In genomic region chr20:37914672-37915433, GRCh38 we compare ENCODE assay signal across 1 cellular context.
TF ChIP-seq lines count a peak whose summit lies in the region.

No MANE protein-coding gene starts in this region.

TF ChIP-seq in HepG2, 621 proteins besides CTCF, POLR2A, EP300 and RAD21 (continued from another document and continues in another):
- TF ChIP-seq, protein P1, sequence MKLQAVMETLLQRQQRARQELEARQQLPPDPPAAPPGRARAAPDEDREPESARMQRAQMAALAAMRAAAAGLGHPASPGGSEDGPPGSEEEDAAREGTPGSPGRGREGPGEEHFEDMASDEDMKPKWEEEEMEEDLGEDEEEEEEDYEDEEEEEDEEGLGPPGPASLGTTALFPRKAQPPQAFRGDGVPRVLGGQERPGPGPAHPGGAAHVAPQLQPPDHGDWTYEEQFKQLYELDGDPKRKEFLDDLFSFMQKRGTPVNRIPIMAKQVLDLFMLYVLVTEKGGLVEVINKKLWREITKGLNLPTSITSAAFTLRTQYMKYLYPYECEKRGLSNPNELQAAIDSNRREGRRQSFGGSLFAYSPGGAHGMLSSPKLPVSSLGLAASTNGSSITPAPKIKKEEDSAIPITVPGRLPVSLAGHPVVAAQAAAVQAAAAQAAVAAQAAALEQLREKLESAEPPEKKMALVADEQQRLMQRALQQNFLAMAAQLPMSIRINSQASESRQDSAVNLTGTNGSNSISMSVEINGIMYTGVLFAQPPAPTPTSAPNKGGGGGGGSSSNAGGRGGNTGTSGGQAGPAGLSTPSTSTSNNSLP (IDR thresholded peaks at IDR 0.05; ENCODE audit: low read depth, low read length), result no peak
- peak; percentile 74; the same call in 1 of the 2 replicates for TF ChIP-seq SRY (CRISPR knock-in tag; IDR thresholded peaks at IDR 0.05)
- TF ChIP-seq PHB2 (IDR thresholded peaks at IDR 0.05; ENCODE audit: partially characterized antibody), result no peak
- TF ChIP-seq IKZF5 (CRISPR knock-in tag; IDR thresholded peaks at IDR 0.05), result no peak
- TF ChIP-seq ZNF605 (CRISPR knock-in tag; IDR thresholded peaks at IDR 0.05), result peak; percentile 47
- TF ChIP-seq TBX2 (CRISPR knock-in tag; IDR thresholded peaks at IDR 0.05; ENCODE audit: borderline replicate concordance), result peak; percentile 14; the same call in 1 of the 2 replicates
- TF ChIP-seq CENPBD1 (CRISPR knock-in tag; IDR thresholded peaks at IDR 0.05; ENCODE audit: borderline replicate concordance, low read depth), result no peak
- no peak for TF ChIP-seq SP4 (CRISPR knock-in tag; IDR thresholded peaks at IDR 0.05)
- TF ChIP-seq LRRFIP1 (CRISPR knock-in tag; conservative IDR thresholded peaks at IDR 0.05), result no peak
- TF ChIP-seq ZNF367 (CRISPR knock-in tag; IDR thresholded peaks at IDR 0.05; ENCODE audit: borderline replicate concordance), result no peak
- TF ChIP-seq HINFP (CRISPR knock-in tag; IDR thresholded peaks at IDR 0.05; ENCODE audit: low read depth), result 0 out of 2 replicates have a peak, but pooled peaks have one; percentile 25
- TF ChIP-seq DNMT3B (CRISPR knock-in tag; conservative IDR thresholded peaks at IDR 0.05), result no peak
- no peak for TF ChIP-seq SIN3A (IDR thresholded peaks at IDR 0.05; ENCODE audit: borderline replicate concordance, low read depth, low read length)
- TF ChIP-seq, protein P2, sequence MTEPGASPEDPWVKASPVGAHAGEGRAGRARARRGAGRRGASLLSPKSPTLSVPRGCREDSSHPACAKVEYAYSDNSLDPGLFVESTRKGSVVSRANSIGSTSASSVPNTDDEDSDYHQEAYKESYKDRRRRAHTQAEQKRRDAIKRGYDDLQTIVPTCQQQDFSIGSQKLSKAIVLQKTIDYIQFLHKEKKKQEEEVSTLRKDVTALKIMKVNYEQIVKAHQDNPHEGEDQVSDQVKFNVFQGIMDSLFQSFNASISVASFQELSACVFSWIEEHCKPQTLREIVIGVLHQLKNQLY (CRISPR knock-in tag; IDR thresholded peaks at IDR 0.05), result no peak
- TF ChIP-seq IKZF1 (IDR thresholded peaks at IDR 0.05), result no peak
- TF ChIP-seq TRIM24 (CRISPR knock-in tag; IDR thresholded peaks at IDR 0.05), result no peak
- TF ChIP-seq GATAD2A (CRISPR knock-in tag; IDR thresholded peaks at IDR 0.05), result no peak
- TF ChIP-seq ZNF251 (CRISPR knock-in tag; IDR thresholded peaks at IDR 0.05), result no peak
- TF ChIP-seq FOXJ3 (CRISPR knock-in tag; IDR thresholded peaks at IDR 0.05; ENCODE audit: borderline replicate concordance), result no peak
- TF ChIP-seq NR2F2 (IDR thresholded peaks at IDR 0.05; ENCODE audit: borderline replicate concordance, low read depth), result no peak
- no peak for TF ChIP-seq ZNF740 (CRISPR knock-in tag; IDR thresholded peaks at IDR 0.05)
- TF ChIP-seq GTF2F1 (IDR thresholded peaks at IDR 0.05; ENCODE audit: low read length), result no peak
- TF ChIP-seq ZNF558 (CRISPR knock-in tag; IDR thresholded peaks at IDR 0.05; ENCODE audit: borderline replicate concordance), result no peak; the same call in 1 of the 2 replicates
- no peak for TF ChIP-seq ZMYM2 (CRISPR knock-in tag; IDR thresholded peaks at IDR 0.05)
- 0 out of 2 replicates have a peak, but pooled peaks have one; percentile 23 for TF ChIP-seq KDM3A (CRISPR knock-in tag; IDR thresholded peaks at IDR 0.05; ENCODE audit: low read depth)
- TF ChIP-seq ZNF510 (CRISPR knock-in tag; IDR thresholded peaks at IDR 0.05; ENCODE audit: low read depth), result no peak
- no peak for TF ChIP-seq ZNF670 (CRISPR knock-in tag; IDR thresholded peaks at IDR 0.05; ENCODE audit: borderline replicate concordance)
- TF ChIP-seq BATF2 (CRISPR knock-in tag; IDR thresholded peaks at IDR 0.05), result no peak
- no peak for TF ChIP-seq MAFG (CRISPR knock-in tag; IDR thresholded peaks at IDR 0.05)
- TF ChIP-seq ZMAT5 (CRISPR knock-in tag; IDR thresholded peaks at IDR 0.05; ENCODE audit: borderline replicate concordance, low read depth), result no peak
- TF ChIP-seq, protein P3, sequence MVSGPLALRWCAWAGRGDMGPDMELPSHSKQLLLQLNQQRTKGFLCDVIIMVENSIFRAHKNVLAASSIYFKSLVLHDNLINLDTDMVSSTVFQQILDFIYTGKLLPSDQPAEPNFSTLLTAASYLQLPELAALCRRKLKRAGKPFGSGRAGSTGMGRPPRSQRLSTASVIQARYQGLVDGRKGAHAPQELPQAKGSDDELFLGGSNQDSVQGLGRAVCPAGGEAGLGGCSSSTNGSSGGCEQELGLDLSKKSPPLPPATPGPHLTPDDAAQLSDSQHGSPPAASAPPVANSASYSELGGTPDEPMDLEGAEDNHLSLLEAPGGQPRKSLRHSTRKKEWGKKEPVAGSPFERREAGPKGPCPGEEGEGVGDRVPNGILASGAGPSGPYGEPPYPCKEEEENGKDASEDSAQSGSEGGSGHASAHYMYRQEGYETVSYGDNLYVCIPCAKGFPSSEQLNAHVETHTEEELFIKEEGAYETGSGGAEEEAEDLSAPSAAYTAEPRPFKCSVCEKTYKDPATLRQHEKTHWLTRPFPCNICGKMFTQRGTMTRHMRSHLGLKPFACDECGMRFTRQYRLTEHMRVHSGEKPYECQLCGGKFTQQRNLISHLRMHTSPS (CRISPR knock-in tag; IDR thresholded peaks at IDR 0.05; ENCODE audit: low read depth), result no peak
- TF ChIP-seq RFXANK (CRISPR knock-in tag; IDR thresholded peaks at IDR 0.05), result no peak
- TF ChIP-seq ZNF749 (CRISPR knock-in tag; IDR thresholded peaks at IDR 0.05; ENCODE audit: borderline replicate concordance), result no peak
- TF ChIP-seq ZBTB42 (CRISPR knock-in tag; IDR thresholded peaks at IDR 0.05), result no peak
- TF ChIP-seq, protein P4, sequence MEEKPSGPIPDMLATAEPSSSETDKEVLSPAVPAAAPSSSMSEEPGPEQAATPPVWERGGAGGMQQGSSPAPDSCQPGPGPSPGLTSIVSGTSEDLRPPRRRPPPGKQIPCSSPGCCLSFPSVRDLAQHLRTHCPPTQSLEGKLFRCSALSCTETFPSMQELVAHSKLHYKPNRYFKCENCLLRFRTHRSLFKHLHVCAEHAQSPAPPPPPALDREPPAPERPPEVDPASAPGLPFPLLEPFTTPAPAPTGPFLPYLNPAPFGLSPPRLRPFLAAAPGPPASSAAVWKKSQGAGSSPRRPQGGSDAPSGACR (CRISPR knock-in tag; IDR thresholded peaks at IDR 0.05), result no peak
- no peak for TF ChIP-seq PAXIP1 (CRISPR knock-in tag; conservative IDR thresholded peaks at IDR 0.05)
- no peak for TF ChIP-seq FOSL1 (CRISPR knock-in tag; IDR thresholded peaks at IDR 0.05; ENCODE audit: borderline replicate concordance)
- no peak for TF ChIP-seq RFXAP (CRISPR knock-in tag; IDR thresholded peaks at IDR 0.05; ENCODE audit: borderline replicate concordance)
- no peak for TF ChIP-seq MATR3 (CRISPR knock-in tag; IDR thresholded peaks at IDR 0.05)
- peak; percentile 59 for TF ChIP-seq ZNF350 (CRISPR knock-in tag; IDR thresholded peaks at IDR 0.05; ENCODE audit: borderline replicate concordance, low read depth)
- TF ChIP-seq NFE2 (CRISPR knock-in tag; IDR thresholded peaks at IDR 0.05), result no peak
- TF ChIP-seq BCLAF1 (IDR thresholded peaks at IDR 0.05), result no peak
- TF ChIP-seq ZNF317 (CRISPR knock-in tag; IDR thresholded peaks at IDR 0.05), result peak; percentile 61; the same call in 1 of the 2 replicates
